ENCODE assay signal across 9 cellular contexts in genomic region chr15:38084289-38084688, GRCh38.
DNase-seq lines count a peak whose midpoint lies in the region; ATAC-seq, FAIRE-seq and TF ChIP-seq lines count a peak whose summit lies in the region.
"Had no signal": no experiment of that assay in that cellular context is flagged by ENCODE, and none has a peak within 500 bp of the region (broad histone marks: within the 10 kb centered on the region; RNA-seq: fewer than 3 reads in every experiment).

No MANE protein-coding gene starts in this region.

- H3K36me3 Mint-ChIP-seq in central memory CD8-positive, alpha-beta T cell (ENCODE audit: insufficient read depth), result no peaks in the 10 kb centered on the region
- H3K36me3 Mint-ChIP-seq in WTC11, result no peaks in the 10 kb centered on the region

- no peaks in the 10 kb centered on the region for H3K27me3 Mint-ChIP-seq in central memory CD8-positive, alpha-beta T cell
- H3K27me3 Mint-ChIP-seq in WTC11 (ENCODE audit: low read depth), result no peaks in the 10 kb centered on the region

- H3K4me3 Mint-ChIP-seq in central memory CD8-positive, alpha-beta T cell, result no peak overlapping the region
- H3K4me3 Mint-ChIP-seq in WTC11, result no peak overlapping the region
- H3K4me3 Mint-ChIP-seq: activated T-cell treated with anti-CD3 and anti-CD28 coated beads, Interleukin-2, amount 50 U/mL, for 4 hours had no signal

- peaks cover 16% of the 10 kb centered on the region for H3K4me1 Mint-ChIP-seq in central memory CD8-positive, alpha-beta T cell
- no peaks in the 10 kb centered on the region for H3K4me1 Mint-ChIP-seq in WTC11

- POLR2A ChIA-PET in WTC11 (lab: Charles Lee), result no interaction called here

- H3K27ac Mint-ChIP-seq in central memory CD8-positive, alpha-beta T cell (ENCODE audit: low read depth), result no peak overlapping the region
- no peak overlapping the region for H3K27ac Mint-ChIP-seq in WTC11

- DNase-seq in GM03348 (ENCODE audit: low spot score) (peak; percentile 5), SHP77 (lab: John Stamatoyannopoulos, UW) (no peak), frontal cortex (ENCODE audit: low spot score in 2 of 2) (no peak), WTC11 (ENCODE audit: low spot score) (no peak)
- DNase-seq in central memory CD8-positive, alpha-beta T cell (ENCODE audit: low spot score in 2 of 2), result no peak
- no peak for DNase-seq in stimulated activated CD4-positive, alpha-beta T cell treated with anti-CD3 and anti-CD28 coated beads, Interleukin-4, amount 100 ng/mL, for 24 hours
- DNase-seq: activated T-cell treated with anti-CD3 and anti-CD28 coated beads, Interleukin-2, amount 50 U/mL, for 4 hours had no signal

- CTCF ChIA-PET in WTC11 (lab: Charles Lee), result interaction anchor here (0.5 kb wide), 1 partner anchor 88 kb away, joined by 3 read pairs; no protein-coding TSS in a partner anchor

- TF ChIP-seq CTCF in WTC11 (IDR thresholded peaks at IDR 0.05), result no peak

- no peak for FAIRE-seq in frontal cortex (lab: Jason Lieb, UNC)

- H3K9me3 Mint-ChIP-seq in central memory CD8-positive, alpha-beta T cell, result no peaks in the 10 kb centered on the region
- H3K9me3 Mint-ChIP-seq in WTC11, result no peaks in the 10 kb centered on the region
- H3K9me3 Mint-ChIP-seq: activated T-cell treated with anti-CD3 and anti-CD28 coated beads, Interleukin-2, amount 50 U/mL, for 4 hours had no signal

- peak; percentile 74 for ATAC-seq in GM21390 (IDR thresholded peaks at IDR 0.05; ENCODE audit: unreplicated experiment)
- peak; percentile 58 for ATAC-seq in HG03521 (IDR thresholded peaks at IDR 0.05; ENCODE audit: unreplicated experiment)
- ATAC-seq in central memory CD8-positive, alpha-beta T cell (replicated peaks; ENCODE audit: extremely low read depth, poor library complexity, severe bottlenecking), result peak; percentile 74
- ATAC-seq in WTC11, result no peak

TF ChIP-seq in WTC11, 78 proteins besides CTCF, POLR2A, EP300 and RAD21:
- no peak for TF ChIP-seq ZNF138 (CRISPR knock-in tag; conservative IDR thresholded peaks at IDR 0.05)
- no peak for TF ChIP-seq RORB (CRISPR knock-in tag; IDR thresholded peaks at IDR 0.05)
- TF ChIP-seq GTF2I (CRISPR knock-in tag; conservative IDR thresholded peaks at IDR 0.05), result no peak
- no peak for TF ChIP-seq ATF1 (CRISPR knock-in tag; IDR thresholded peaks at IDR 0.05)
- TF ChIP-seq CREM (CRISPR knock-in tag; IDR thresholded peaks at IDR 0.05), result no peak
- no peak for TF ChIP-seq TP53 (CRISPR knock-in tag; IDR thresholded peaks at IDR 0.05)
- no peak for TF ChIP-seq CREB1 (CRISPR knock-in tag; IDR thresholded peaks at IDR 0.05)
- TF ChIP-seq ELF4 (CRISPR knock-in tag; IDR thresholded peaks at IDR 0.05; ENCODE audit: low read depth), result no peak
- no peak for TF ChIP-seq FOXP4 (CRISPR knock-in tag; IDR thresholded peaks at IDR 0.05)
- TF ChIP-seq ZNF423 (CRISPR knock-in tag; IDR thresholded peaks at IDR 0.05), result no peak
- no peak for TF ChIP-seq ETV6 (CRISPR knock-in tag; IDR thresholded peaks at IDR 0.05)
- TF ChIP-seq ZNF263 (CRISPR knock-in tag; IDR thresholded peaks at IDR 0.05; ENCODE audit: low read depth), result no peak
- no peak for TF ChIP-seq ZNF232 (CRISPR knock-in tag; IDR thresholded peaks at IDR 0.05)
- TF ChIP-seq ZNF121 (CRISPR knock-in tag; IDR thresholded peaks at IDR 0.05), result no peak
